In the genomic region with DNA sequence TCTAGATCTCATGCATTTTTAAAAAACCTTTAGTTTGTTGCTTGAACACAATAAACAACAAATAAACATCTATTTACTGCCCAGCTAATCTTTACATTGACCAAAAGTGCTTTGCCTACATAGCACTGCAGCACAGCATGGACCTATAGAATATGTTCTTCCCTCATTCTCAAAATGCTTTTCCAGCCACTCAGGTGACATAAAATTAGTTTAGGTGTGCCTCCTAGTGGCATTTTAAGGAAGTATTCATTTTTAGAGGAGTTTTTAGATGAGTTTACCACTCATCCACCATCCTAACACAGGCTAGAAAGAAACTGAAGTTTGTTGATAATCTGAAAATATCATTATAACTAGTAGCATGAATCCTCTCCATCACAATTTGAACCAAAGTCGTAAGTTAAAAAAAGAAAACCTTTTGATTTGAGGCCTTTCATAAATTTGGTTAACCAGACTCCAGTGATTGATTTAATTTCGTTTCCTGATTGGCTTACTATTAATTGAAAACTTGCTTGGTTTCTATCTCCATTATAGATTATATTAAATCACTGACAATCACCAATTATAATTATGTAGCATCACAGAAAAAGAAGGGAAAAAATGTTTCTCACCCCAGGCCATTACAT, we compare ENCODE assay signal across 8 cellular contexts. TPM values are rescaled to one million over a fixed set of nuclear protein-coding genes. Genes with fewer than 3 reads are reported as not detected.
A peak's percentile ranks its signal among the peaks of the same experiment; 100 is the strongest.
DNase-seq lines count a peak whose midpoint lies in the region; ATAC-seq and TF ChIP-seq lines count a peak whose summit lies in the region.

No MANE protein-coding gene starts in this region.

- no peaks in the 10 kb centered on the region for H3K9me3 Mint-ChIP-seq in central memory CD8-positive, alpha-beta T cell
- peaks cover 3% of the 10 kb centered on the region for H3K9me3 Mint-ChIP-seq in progenitor cell of endocrine pancreas (ENCODE audit: low read depth)

- peak; percentile 28 for ATAC-seq in central memory CD8-positive, alpha-beta T cell (replicated peaks; ENCODE audit: extremely low read depth, poor library complexity, severe bottlenecking)

- H3K4me1 Mint-ChIP-seq in central memory CD8-positive, alpha-beta T cell, result peaks cover 2% of the 10 kb centered on the region
- no peaks in the 10 kb centered on the region for H3K4me1 Mint-ChIP-seq in progenitor cell of endocrine pancreas (ENCODE audit: low read depth)

- H3K27me3 ChIP-seq in GM06990 (replicated peaks; ENCODE audit: control insufficient read depth, insufficient read depth, low read length) (no peaks in the 10 kb centered on the region), dorsolateral prefrontal cortex (no peaks in the 10 kb centered on the region)

- no peak overlapping the region for H3K27ac ChIP-seq in dorsolateral prefrontal cortex

- H3K4me3 ChIP-seq in GM06990 (replicated peaks; ENCODE audit: low read depth, low read length), result no peak overlapping the region
- H3K4me3 ChIP-seq in dorsolateral prefrontal cortex, result no peak overlapping the region

- peaks cover 2% of the 10 kb centered on the region for H3K36me3 Mint-ChIP-seq in central memory CD8-positive, alpha-beta T cell (ENCODE audit: insufficient read depth)
- H3K36me3 Mint-ChIP-seq in progenitor cell of endocrine pancreas (ENCODE audit: insufficient read depth), result no peaks in the 10 kb centered on the region

- no peak overlapping the region for H3K27ac Mint-ChIP-seq in central memory CD8-positive, alpha-beta T cell (ENCODE audit: low read depth)
- no peak overlapping the region for H3K27ac Mint-ChIP-seq in progenitor cell of endocrine pancreas

- DNase-seq in A172 (ENCODE audit: low spot score) (peak; percentile 35), GM06990 (ENCODE audit: extremely low read depth, insufficient read length) (no peak), NCI-H345 (lab: John Stamatoyannopoulos, UW) (peak; percentile 31), progenitor cell of endocrine pancreas (ENCODE audit: low spot score, unreplicated experiment) (no peak), SIG-M5 treated with dmso at 0.1 percent for 504 hours (lab: John Stamatoyannopoulos, UW; ENCODE audit: unreplicated experiment) (no peak), dorsolateral prefrontal cortex (no peak)
- no peak for DNase-seq in central memory CD8-positive, alpha-beta T cell (ENCODE audit: low spot score in 2 of 2)
- DNase-seq in activated naive CD4-positive, alpha-beta T cell (lab: John Stamatoyannopoulos, UW), result no peak

- intact Hi-C loops in dorsolateral prefrontal cortex (cut with DNase I), result loop anchor here in 1 of 2 donors (5.0 kb wide), 1 partner anchor 157 kb away; no protein-coding TSS in a partner anchor

- peak; percentile 53 for TF ChIP-seq CTCF in GM06990 (IDR thresholded peaks at IDR 0.05; ENCODE audit: insufficient read depth, low read length, poor library complexity, severe bottlenecking)
- peak; percentile 38 for TF ChIP-seq CTCF in progenitor cell of endocrine pancreas (IDR thresholded peaks at IDR 0.05; ENCODE audit: unreplicated experiment)
- peak in 20 of 56 donors; percentile 9 to 55 (median 24) for TF ChIP-seq CTCF in dorsolateral prefrontal cortex (IDR thresholded peaks at IDR 0.05 in 54 of 56, conservative IDR thresholded peaks at IDR 0.05 in 2 of 56; ENCODE audit: low read depth in 1 of 56, partially characterized antibody in 56 of 56)

- H3K4me3 Mint-ChIP-seq in central memory CD8-positive, alpha-beta T cell, result no peak overlapping the region
- no peak overlapping the region for H3K4me3 Mint-ChIP-seq in progenitor cell of endocrine pancreas (ENCODE audit: low read depth)

- peaks cover 2% of the 10 kb centered on the region for H3K36me3 ChIP-seq in GM06990 (ENCODE audit: control insufficient read depth, insufficient read depth, low read length)

- H3K27me3 Mint-ChIP-seq in central memory CD8-positive, alpha-beta T cell, result no peaks in the 10 kb centered on the region
- no peaks in the 10 kb centered on the region for H3K27me3 Mint-ChIP-seq in progenitor cell of endocrine pancreas

RNA-seq across cellular contexts. Expression of gene PLGRKT, which starts 12.6 kb away (rescaled TPM):
- 11.5 and 25.2 TPM in 2 replicates for total RNA-seq in A172 (2014; rRNA removed; shearing (Covaris generic))
- total RNA-seq in progenitor cell of endocrine pancreas (16.8 and 18.9 TPM in 2 replicates), dorsolateral prefrontal cortex (10 to 100 TPM in 64 of 120 experiments, 1 to 10 TPM in 56; 4.1 to 17.5 (median 10.1) TPM)

RNA-seq across cellular contexts. Expression of gene CD274, which starts 25.2 kb away (rescaled TPM):
- total RNA-seq in A172 (2014; rRNA removed; shearing (Covaris generic)), result 1.4 and 2.2 TPM in 2 replicates
- total RNA-seq in progenitor cell of endocrine pancreas, result 0.29 and 0.55 TPM in 2 replicates
- 1 to 10 TPM; 1.2 to 8.9 (median 3.7) TPM for total RNA-seq in dorsolateral prefrontal cortex

Comparison
In these comparisons a context has a peak if more than half of its experiments do, and no peak if none do; other contexts are left out.
1. DNase-seq: peak in A172 (single experiment) and NCI-H345 (single experiment); none in GM06990 (single experiment), central memory CD8-positive, alpha-beta T cell (0 of 2), progenitor cell of endocrine pancreas (single experiment), SIG-M5 treated with dmso at 0.1 percent for 504 hours (single experiment), dorsolateral prefrontal cortex (0 of 10) and activated naive CD4-positive, alpha-beta T cell (0 of 4).